14 cellular contexts compared by ENCODE assay signal in the genomic region with DNA sequence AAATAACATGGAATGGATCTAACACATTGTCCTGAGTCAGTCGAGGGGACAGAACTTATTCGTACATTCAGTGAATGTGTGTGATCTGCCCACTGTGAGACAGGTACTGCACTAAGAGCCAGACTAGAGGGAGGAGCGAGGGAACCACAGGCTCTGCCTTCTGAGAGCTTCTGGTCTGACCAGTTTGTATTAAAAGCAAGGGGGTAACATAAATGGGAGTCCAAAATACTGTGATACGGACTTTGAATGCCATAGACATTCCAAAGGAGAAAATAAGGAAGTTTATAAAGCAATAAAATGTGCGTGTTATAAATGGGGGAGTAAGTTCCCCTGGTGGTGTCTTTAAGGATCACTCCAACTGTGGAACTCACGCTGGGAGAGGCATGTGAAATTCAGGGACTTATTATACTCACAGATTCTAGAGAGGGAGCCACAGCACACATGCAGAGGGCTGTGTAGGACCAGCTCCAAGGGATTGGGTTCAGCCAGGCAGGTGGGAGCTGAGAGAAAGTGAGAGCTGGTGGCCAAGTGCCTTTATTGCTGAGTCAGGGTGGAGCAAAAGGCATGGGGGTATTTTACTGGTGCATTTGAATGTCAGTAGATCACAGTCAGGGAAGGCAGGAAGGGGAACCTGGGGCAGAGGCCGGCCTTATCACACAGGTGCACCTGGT.
A peak's percentile ranks its signal among the peaks of the same experiment; 100 is the strongest.
DNase-seq lines count a peak whose midpoint lies in the region; ATAC-seq, FAIRE-seq and TF ChIP-seq lines count a peak whose summit lies in the region.
"Had no signal": no experiment of that assay in that cellular context is flagged by ENCODE, and none has a peak within 500 bp of the region (broad histone marks: within the 10 kb centered on the region; RNA-seq: fewer than 3 reads in every experiment).

No MANE protein-coding gene starts in this region.

- H3K4me3 ChIP-seq in right cardiac atrium (ENCODE audit: low read length), result no peak overlapping the region
- no peak overlapping the region for H3K4me3 ChIP-seq in K562
- no peak overlapping the region for H3K4me3 ChIP-seq in kidney (ENCODE audit: low read length in 2 of 2)
- H3K4me3 ChIP-seq in transverse colon, result peak overlapping the region in 1 of 4 donors; percentile 10
- H3K4me3 ChIP-seq: vagina had no signal

- H3K4me2 ChIP-seq in K562 (ENCODE audit: insufficient read depth, low read length), result no peak overlapping the region

- no peak for TF ChIP-seq POLR2A in K562 (conservative IDR thresholded peaks at IDR 0.05)
- TF ChIP-seq POLR2A in transverse colon (IDR thresholded peaks at IDR 0.05), result peak; percentile 5

- TF ChIP-seq EP300 in K562 (IDR thresholded peaks at IDR 0.05; ENCODE audit: low read length) (no peak), transverse colon (IDR thresholded peaks at IDR 0.05; ENCODE audit: low read depth) (no peak)

- H3K4me1 ChIP-seq in right cardiac atrium (ENCODE audit: control insufficient read depth, insufficient read depth, low read length) (no peaks in the 10 kb centered on the region), K562 (replicated peaks in 1 of 2; ENCODE audit: control insufficient read depth in 2 of 2, insufficient read depth in 2 of 2, low read length in 2 of 2) (no peaks in the 10 kb centered on the region; a peak in 1 of 5 replicates), kidney (ENCODE audit: control insufficient read depth in 1 of 2, insufficient read depth in 1 of 2, low read depth in 1 of 2, low read length in 2 of 2) (peaks cover 8 to 28% of the 10 kb centered on the region in 2 donors), transverse colon (peaks cover 0 to 23% (median 19%) of the 10 kb centered on the region in 4 donors)
- H3K4me1 ChIP-seq: vagina had no signal

- FAIRE-seq in K562 (lab: Jason Lieb, UNC), result no peak
- no peak for FAIRE-seq in kidney (lab: Jason Lieb, UNC)

- H4K20me1 ChIP-seq in K562 (replicated peaks; ENCODE audit: control insufficient read depth, insufficient read depth, low read length), result no peaks in the 10 kb centered on the region

- TF ChIP-seq CTCF in K562 (IDR thresholded peaks at IDR 0.05 in 2 of 3, conservative IDR thresholded peaks at IDR 0.05 in 1 of 3; ENCODE audit: insufficient read depth in 2 of 3, low read depth in 1 of 3, low read length in 3 of 3) (no peak), kidney (IDR thresholded peaks at IDR 0.05; ENCODE audit: borderline replicate concordance, extremely low read depth, insufficient read depth) (no peak), transverse colon (IDR thresholded peaks at IDR 0.05) (peak; percentile 25 to 84 (median 47))

- intact Hi-C loops in Right ventricle myocardium superior (cut with DNase I) (no loop called here), right cardiac atrium (cut with DNase I) (no loop called here), K562 (cut with micrococcal nuclease) (no loop called here), kidney (cut with DNase I) (no loop called here), transverse colon (cut with DNase I; ENCODE audit: low total_unique reads) (no loop called here)

- no peaks in the 10 kb centered on the region for H3K27me3 ChIP-seq in right cardiac atrium (ENCODE audit: control insufficient read depth, insufficient read depth)
- no peaks in the 10 kb centered on the region; a peak in 1 of 5 replicates for H3K27me3 ChIP-seq in K562 (ENCODE audit: control insufficient read depth in 2 of 2, insufficient read depth in 2 of 2, low read length in 2 of 2)
- H3K27me3 ChIP-seq in transverse colon, result no peaks in the 10 kb centered on the region
- H3K27me3 ChIP-seq: vagina had no signal

- H3K27ac ChIP-seq in right cardiac atrium (ENCODE audit: low read length) (no peak overlapping the region), K562 (ENCODE audit: extremely low read depth, low read depth, low read length) (no peak overlapping the region), kidney (ENCODE audit: low read depth in 2 of 2, low read length in 2 of 2) (peak overlapping the region; percentile 16 to 64), transverse colon (peak overlapping the region; percentile 70 to 77 (median 75))
- H3K27ac ChIP-seq: vagina had no signal

- DNase-seq in Right ventricle myocardium superior (no peak), right cardiac atrium (no peak), K562 (ENCODE audit: extremely low read depth in 1 of 4, low spot score in 3 of 4) (peak; percentile 29 to 43 (median 38)), kidney (no peak), transverse colon (peak; percentile 60), hepatic stellate cell (ENCODE audit: low spot score) (no peak), NK-92 (lab: John Stamatoyannopoulos, UW; ENCODE audit: unreplicated experiment) (no peak), occipital lobe (lab: John Stamatoyannopoulos, UW) (no peak)
- DNase-seq: activated CD4-positive, alpha-beta memory T cell treated with anti-CD3 and anti-CD28 coated beads, Interleukin-2, amount 10 ng/mL, durations not matched to agents 7 days and 5 days; activated gamma-delta T cell; DND-41; islet precursor cell; NCI-H1436 treated with DMSO at 0.1 percent for 48 hours had no signal

- H3K9me3 ChIP-seq in right cardiac atrium (ENCODE audit: control insufficient read depth, low read length) (no peaks in the 10 kb centered on the region), K562 (replicated peaks; ENCODE audit: control insufficient read depth, insufficient read depth, low read depth, low read length) (no peaks in the 10 kb centered on the region), kidney (ENCODE audit: control insufficient read depth in 1 of 2, low read length in 2 of 2) (no peaks in the 10 kb centered on the region), transverse colon (no peaks in the 10 kb centered on the region)
- H3K9me3 ChIP-seq: vagina had no signal

- POLR2A ChIA-PET in K562 (lab: Yijun Ruan, JAX), result interaction anchor here (1.4 kb wide), 1 partner anchor 10 kb away, joined by 3 read pairs; no protein-coding TSS in a partner anchor

- no peak for TF ChIP-seq RAD21 in K562 (CRISPR knock-in tag; conservative IDR thresholded peaks at IDR 0.05 in 1 of 2, IDR thresholded peaks at IDR 0.05 in 1 of 2)

- H3K9ac ChIP-seq in K562 (ENCODE audit: insufficient read depth in 1 of 2, low read depth in 2 of 2, low read length in 2 of 2) (no peak overlapping the region), kidney (ENCODE audit: low read length in 2 of 2) (peak overlapping the region in 1 of 2 donors; percentile 31)

- CTCF ChIA-PET in K562 (lab: Yijun Ruan, JAX; ENCODE audit: low intra/inter-chr PET ratio), result no interaction called here

- H3K9me1 ChIP-seq in K562 (ENCODE audit: control insufficient read depth, insufficient read depth, low read length), result no peaks in the 10 kb centered on the region

- in situ Hi-C loops in K562 (cut with MboI) (no loop called here), transverse colon (cut with MboI; ENCODE audit: low pct_ligation_motif_present in 1 of 4, low pct_unique_long_range_greater_than_20kb in 1 of 4, low sequenced_read_pairs in 3 of 4) (loop anchor here in 1 of 4 donors (10.0 kb wide), 1 partner anchor 110 kb away; no protein-coding TSS in a partner anchor)

- no peaks in the 10 kb centered on the region for H3K36me3 ChIP-seq in K562 (ENCODE audit: control insufficient read depth, insufficient read depth, low read length)
- no peaks in the 10 kb centered on the region for H3K36me3 ChIP-seq in kidney (ENCODE audit: control insufficient read depth in 1 of 2, insufficient read depth in 2 of 2, low read length in 2 of 2)
- no peaks in the 10 kb centered on the region for H3K36me3 ChIP-seq in transverse colon
- H3K36me3 ChIP-seq: vagina had no signal

- H3K79me2 ChIP-seq in K562 (ENCODE audit: control insufficient read depth, insufficient read depth, low read length), result no peaks in the 10 kb centered on the region

- no TSS peak for BruUV-seq in K562 (replicated peaks; lab: Mats Ljungman, UMichigan)

- 64% methylated on average over 7 of the region's 7 CpGs for WGBS in right cardiac atrium
- 1% methylated on average over 7 of the region's 7 CpGs for WGBS in K562 (ENCODE audit: insufficient coverage, low coverage, missing lambda C conversion rate)
- 36 to 50% methylated on average over 4 to 7 of the region's 7 CpGs for WGBS in transverse colon (ENCODE audit: low coverage in 1 of 2), 2 donors

- ATAC-seq in Right ventricle myocardium superior (ENCODE audit: poor library complexity) (peak; percentile 26), right cardiac atrium (no peak), K562 (peak; percentile 83)

- peak overlapping the region; percentile 9; the same call in 1 of the 2 replicates for H2AFZ ChIP-seq in K562 (ENCODE audit: low read depth, low read length)

TF ChIP-seq in K562, 482 proteins besides CTCF, POLR2A, EP300 and RAD21 (continues in another document):
- peak; percentile 94 for TF ChIP-seq ZNF316 (IDR thresholded peaks at IDR 0.05)
- TF ChIP-seq NR2C1 (IDR thresholded peaks at IDR 0.05), result no peak
- TF ChIP-seq NR2C1 (tag; IDR thresholded peaks at IDR 0.05), result no peak
- TF ChIP-seq NFYB (IDR thresholded peaks at IDR 0.05; ENCODE audit: extremely low read depth, insufficient read length), result no peak
- peak; percentile 34; the same call in 1 of the 2 replicates for TF ChIP-seq ARID1B (IDR thresholded peaks at IDR 0.05)
- TF ChIP-seq PKNOX1 (IDR thresholded peaks at IDR 0.05), result peak; percentile 46
- TF ChIP-seq CBFA2T3 (IDR thresholded peaks at IDR 0.05), result 0 out of 2 replicates have a peak, but pooled peaks have one; percentile 11
- TF ChIP-seq MAX (CRISPR knock-in tag; IDR thresholded peaks at IDR 0.05), result no peak
- no peak for TF ChIP-seq RAD51 (IDR thresholded peaks at IDR 0.05; ENCODE audit: borderline replicate concordance, low read depth)
- no peak for TF ChIP-seq FOXM1 (IDR thresholded peaks at IDR 0.05; ENCODE audit: low read depth)
- no peak for TF ChIP-seq FOXM1 (CRISPR knock-in tag; IDR thresholded peaks at IDR 0.05; ENCODE audit: low read depth)
- peak; percentile 49; the same call in 1 of the 2 replicates for TF ChIP-seq MAFK (IDR thresholded peaks at IDR 0.05; ENCODE audit: low read length)
- TF ChIP-seq U2AF2 (optimal IDR thresholded peaks at IDR 0.05; ENCODE audit: low read depth, low read length), result no peak
- no peak for TF ChIP-seq SNRNP70 (optimal IDR thresholded peaks at IDR 0.05; ENCODE audit: low read depth, low read length)
- TF ChIP-seq NFE2 (IDR thresholded peaks at IDR 0.05; ENCODE audit: low read depth), result peak; percentile 60

Comparison
In these comparisons a context has a peak if more than half of its experiments do, and no peak if none do; other contexts are left out.
1. ATAC-seq: peak in Right ventricle myocardium superior (single experiment) and K562 (single experiment); none in right cardiac atrium (0 of 2).
2. DNase-seq: peak in K562 (4 of 4) and transverse colon (single experiment); none in Right ventricle myocardium superior (single experiment), right cardiac atrium (0 of 3), kidney (single experiment), hepatic stellate cell (single experiment), NK-92 (single experiment) and occipital lobe (single experiment).
3. H3K27ac ChIP-seq: peak in kidney (2 of 2) and transverse colon (4 of 4); none in right cardiac atrium (single experiment) and K562 (single experiment).
4. CTCF ChIP-seq: peak in transverse colon (5 of 5); none in K562 (0 of 3) and kidney (single experiment).